Comparison of ENCODE assay signal across 11 cellular contexts in the genomic region with DNA sequence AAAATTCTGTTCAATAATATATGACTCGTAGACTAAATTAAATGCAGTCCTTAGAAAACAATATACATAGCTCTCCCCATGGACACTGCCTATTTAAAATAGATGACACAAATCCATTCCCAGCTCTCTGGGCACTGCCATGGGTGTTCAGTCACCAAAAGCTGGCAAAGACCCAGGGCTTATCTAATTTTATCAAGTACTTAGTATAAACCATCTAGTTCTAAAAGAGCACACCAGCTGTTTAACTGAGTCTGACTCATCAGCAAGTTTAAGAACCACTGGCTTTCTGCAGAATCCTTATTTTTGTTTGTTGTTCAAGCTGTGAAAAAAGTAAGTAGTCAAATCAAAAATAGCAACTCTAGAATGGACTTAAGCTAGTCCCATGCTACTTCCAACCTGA.
DNase-seq lines count a peak whose midpoint lies in the region; ATAC-seq, FAIRE-seq and TF ChIP-seq lines count a peak whose summit lies in the region.
"Had no signal": no experiment of that assay in that cellular context is flagged by ENCODE, and none has a peak within 500 bp of the region (broad histone marks: within the 10 kb centered on the region; RNA-seq: fewer than 3 reads in every experiment).

No MANE protein-coding gene starts in this region.

- H3K36me3 ChIP-seq in MG63 = peaks cover 88% of the 10 kb centered on the region
- H3K36me3 ChIP-seq in endothelial cell of umbilical vein (ENCODE audit: control insufficient read depth in 2 of 2, extremely low read depth in 1 of 2, insufficient read depth in 2 of 2, low read length in 2 of 2) = peaks cover 12 to 23% of the 10 kb centered on the region in 2 experiments
- peaks cover 0 to 39% (median 15%) of the 10 kb centered on the region in 3 donors for H3K36me3 ChIP-seq in pancreas

- dilution Hi-C loops in endothelial cell of umbilical vein (cut with MboI; ENCODE audit: extremely low pct_ligation_motif_present, low sequenced_read_pairs) = no loop called here

- DNase-seq in D341Med (ENCODE audit: low spot score) (peak; percentile 61), MG63 (peak; percentile 41), endothelial cell of umbilical vein (ENCODE audit: low read depth, low spot score) (peak; percentile 44), pancreas (peak in 4 of 6 donors; percentile 30 to 60 (median 43)), GM12892 (ENCODE audit: insufficient read length) (no peak), NCI-H1417 (lab: John Stamatoyannopoulos, UW) (no peak), GM10266 (ENCODE audit: extremely low spot score) (no peak)
- DNase-seq: activated naive CD4-positive, alpha-beta T cell treated with Interleukin-2 at 50 U/mL for 16 hours; KG1; stimulated activated naive CD4-positive, alpha-beta T cell had no signal

- H3K27me3 ChIP-seq in MG63 (no peaks in the 10 kb centered on the region), endothelial cell of umbilical vein (ENCODE audit: control insufficient read depth in 2 of 2, insufficient read depth in 2 of 2, low read length in 2 of 2) (no peaks in the 10 kb centered on the region), pancreas (no peaks in the 10 kb centered on the region)

- POLR2A ChIA-PET in endothelial cell of umbilical vein (lab: Charles Lee) = no interaction called here

- WGBS in pancreas, 2 donors = 90 to 94% methylated on average over 1 of the region's 1 CpG

- BruUV-seq in endothelial cell of umbilical vein (replicated peaks; lab: Mats Ljungman, UMichigan) = no TSS peak

- TF ChIP-seq CTCF in endothelial cell of umbilical vein (IDR thresholded peaks at IDR 0.05; ENCODE audit: extremely low read depth in 1 of 2, insufficient read depth in 1 of 2, low read depth in 1 of 2, low read length in 2 of 2) (no peak), pancreas (IDR thresholded peaks at IDR 0.05) (no peak), GM10266 (IDR thresholded peaks at IDR 0.05; ENCODE audit: control insufficient read depth, insufficient read depth, low read depth, missing control alignments) (no peak)

- TF ChIP-seq POLR2A in endothelial cell of umbilical vein (IDR thresholded peaks at IDR 0.05; ENCODE audit: low read depth, low read length) (no peak), GM12892 (IDR thresholded peaks at IDR 0.05; ENCODE audit: low read depth, low read length) (no peak)

- peak; percentile 38 for FAIRE-seq in endothelial cell of umbilical vein (lab: Jason Lieb, UNC)
- no peak for FAIRE-seq in pancreas (lab: Jason Lieb, UNC)
- no peak for FAIRE-seq in GM12892 (lab: Jason Lieb, UNC)

- H3K27ac ChIP-seq in endothelial cell of umbilical vein (ENCODE audit: insufficient read depth, low read depth, low read length) = no peak overlapping the region
- H3K27ac ChIP-seq in pancreas = no peak overlapping the region

- H3K4me2 ChIP-seq in endothelial cell of umbilical vein (ENCODE audit: insufficient read depth, low read length) = no peak overlapping the region

- H3K4me1 ChIP-seq in endothelial cell of umbilical vein (ENCODE audit: control insufficient read depth, extremely low read depth, insufficient read depth, low read length) (no peaks in the 10 kb centered on the region), pancreas (peaks cover 0 to 7% (median 0%) of the 10 kb centered on the region in 3 donors)

- CTCF ChIA-PET in endothelial cell of umbilical vein (lab: Charles Lee) = interaction anchor here (1.0 to 3.3 kb wide), 4 partner anchors 8 to 265 kb away, joined by 3 to 11 read pairs (median 6); no protein-coding TSS in a partner anchor

- peak; percentile 77 to 83 (median 80) for ATAC-seq in pancreas
- no peak for ATAC-seq in GM21717 (IDR thresholded peaks at IDR 0.05; ENCODE audit: unreplicated experiment)

- intact Hi-C loops in endothelial cell of umbilical vein (cut with micrococcal nuclease) (no loop called here), pancreas (cut with DNase I) (no loop called here)

- H3K4me3 ChIP-seq in MG63 (no peak overlapping the region), endothelial cell of umbilical vein (replicated peaks in 1 of 3; ENCODE audit: insufficient read depth in 1 of 3, low read depth in 1 of 3, low read length in 3 of 3) (no peak overlapping the region), pancreas (no peak overlapping the region)

- no peaks in the 10 kb centered on the region for H3K79me2 ChIP-seq in endothelial cell of umbilical vein (ENCODE audit: control insufficient read depth, insufficient read depth, low read length)

- H3K9ac ChIP-seq in endothelial cell of umbilical vein (replicated peaks; ENCODE audit: extremely low read depth, insufficient read depth, low read length) = no peak overlapping the region

- no peaks in the 10 kb centered on the region for H4K20me1 ChIP-seq in endothelial cell of umbilical vein (replicated peaks; ENCODE audit: control insufficient read depth, extremely low read depth, insufficient read depth, low read length)

- H3K9me3 ChIP-seq in MG63 = peaks cover 15% of the 10 kb centered on the region
- H3K9me3 ChIP-seq in endothelial cell of umbilical vein (replicated peaks; ENCODE audit: control insufficient read depth, insufficient read depth, low read length) = no peaks in the 10 kb centered on the region
- H3K9me3 ChIP-seq in pancreas = no peaks in the 10 kb centered on the region

- H2AFZ ChIP-seq in endothelial cell of umbilical vein (ENCODE audit: low read depth, low read length) = no peak overlapping the region

- H3K9me1 ChIP-seq in endothelial cell of umbilical vein (replicated peaks; ENCODE audit: control insufficient read depth, extremely low read depth, insufficient read depth, low read length) = no peaks in the 10 kb centered on the region

TF ChIP-seq in endothelial cell of umbilical vein, 7 proteins besides CTCF, POLR2A, EP300 and RAD21:
- no peak for TF ChIP-seq FOS (IDR thresholded peaks at IDR 0.05; ENCODE audit: borderline replicate concordance, insufficient read depth, low read length)
- no peak for TF ChIP-seq MYC (IDR thresholded peaks at IDR 0.05; ENCODE audit: low read depth, low read length)
- TF ChIP-seq JUN (IDR thresholded peaks at IDR 0.05; ENCODE audit: borderline replicate concordance, insufficient read depth, insufficient read length, low read depth) = no peak
- TF ChIP-seq POLR2AphosphoS5 (IDR thresholded peaks at IDR 0.05; ENCODE audit: insufficient read depth, low read depth, low read length) = no peak
- TF ChIP-seq EZH2 (IDR thresholded peaks at IDR 0.05; ENCODE audit: borderline replicate concordance, low read depth, low read length, severe bottlenecking) = no peak
- no peak for TF ChIP-seq GATA2 (IDR thresholded peaks at IDR 0.05; ENCODE audit: insufficient read depth, insufficient read length, low read depth, low read length)
- TF ChIP-seq, protein P1, sequence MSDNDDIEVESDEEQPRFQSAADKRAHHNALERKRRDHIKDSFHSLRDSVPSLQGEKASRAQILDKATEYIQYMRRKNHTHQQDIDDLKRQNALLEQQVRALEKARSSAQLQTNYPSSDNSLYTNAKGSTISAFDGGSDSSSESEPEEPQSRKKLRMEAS (IDR thresholded peaks at IDR 0.05; ENCODE audit: insufficient read depth, insufficient read length) = no peak

Comparison
In these comparisons a context has a peak if more than half of its experiments do, and no peak if none do; other contexts are left out.
1. DNase-seq: peak in D341Med (single experiment), MG63 (single experiment), endothelial cell of umbilical vein (single experiment) and pancreas (4 of 6); none in GM12892 (single experiment), NCI-H1417 (0 of 3) and GM10266 (single experiment).